23 cellular contexts compared by ENCODE assay signal in genomic region chr22:23065069-23065451, GRCh38. TPM values are rescaled to one million over a fixed set of nuclear protein-coding genes. Genes with fewer than 3 reads are reported as not detected.
DNase-seq lines count a peak whose midpoint lies in the region; ATAC-seq and TF ChIP-seq lines count a peak whose summit lies in the region.
"Had no signal": no experiment of that assay in that cellular context is flagged by ENCODE, and none has a peak within 500 bp of the region (broad histone marks: within the 10 kb centered on the region; RNA-seq: fewer than 3 reads in every experiment).

No MANE protein-coding gene starts in this region.

- peaks cover 20% of the 10 kb centered on the region for H3K27me3 Mint-ChIP-seq in activated naive CD8-positive, alpha-beta T cell treated with anti-CD3 and anti-CD28 coated beads, Interleukin-2, amount 10 ng/mL, durations not matched to agents 7 days and 5 days
- no peaks in the 10 kb centered on the region for H3K27me3 Mint-ChIP-seq in activated naive CD8-positive, alpha-beta T cell treated with anti-CD3 and anti-CD28 coated beads, Interleukin-2, amount 50 U/mL, for 24 hours
- peaks cover 26% of the 10 kb centered on the region for H3K27me3 Mint-ChIP-seq in endodermal cell (ENCODE audit: insufficient read depth)
- no peaks in the 10 kb centered on the region for H3K27me3 Mint-ChIP-seq in CD4-positive, alpha-beta memory T cell
- H3K27me3 Mint-ChIP-seq: IgD-negative memory B cell, T-cell had no signal

- H3K4me3 Mint-ChIP-seq in activated naive CD8-positive, alpha-beta T cell treated with anti-CD3 and anti-CD28 coated beads, Interleukin-2, amount 10 ng/mL, durations not matched to agents 7 days and 5 days = no peak overlapping the region
- H3K4me3 Mint-ChIP-seq in activated naive CD8-positive, alpha-beta T cell treated with anti-CD3 and anti-CD28 coated beads, Interleukin-2, amount 50 U/mL, for 24 hours = no peak overlapping the region
- no peak overlapping the region for H3K4me3 Mint-ChIP-seq in endodermal cell
- H3K4me3 Mint-ChIP-seq in CD4-positive, alpha-beta memory T cell = no peak overlapping the region
- H3K4me3 Mint-ChIP-seq: activated naive CD8-positive, alpha-beta T cell treated with anti-CD3 and anti-CD28 coated beads for 36 hours; CD14-positive monocyte; IgD-negative memory B cell; T-cell had no signal

- H3K4me1 Mint-ChIP-seq in activated naive CD8-positive, alpha-beta T cell treated with anti-CD3 and anti-CD28 coated beads, Interleukin-2, amount 10 ng/mL, durations not matched to agents 7 days and 5 days = peaks cover 2% of the 10 kb centered on the region
- peaks cover 7% of the 10 kb centered on the region for H3K4me1 Mint-ChIP-seq in activated naive CD8-positive, alpha-beta T cell treated with anti-CD3 and anti-CD28 coated beads, Interleukin-2, amount 50 U/mL, for 24 hours
- H3K4me1 Mint-ChIP-seq in endodermal cell = peaks cover 3% of the 10 kb centered on the region
- peaks cover 1 to 12% (median 6%) of the 10 kb centered on the region in 4 donors for H3K4me1 Mint-ChIP-seq in CD4-positive, alpha-beta memory T cell
- H3K4me1 Mint-ChIP-seq: activated naive CD8-positive, alpha-beta T cell treated with anti-CD3 and anti-CD28 coated beads for 36 hours had no signal

- H2AFZ ChIP-seq in OCI-LY7 (ENCODE audit: low read length) = no peak overlapping the region
- H2AFZ ChIP-seq: parathyroid adenoma had no signal

- peak; percentile 8 for DNase-seq in activated naive CD8-positive, alpha-beta T cell treated with anti-CD3 and anti-CD28 coated beads, Interleukin-2, amount 10 ng/mL, durations not matched to agents 7 days and 5 days
- no peak for DNase-seq in activated naive CD8-positive, alpha-beta T cell treated with anti-CD3 and anti-CD28 coated beads, Interleukin-2, amount 50 U/mL, for 24 hours
- DNase-seq in NCI-H69 (lab: John Stamatoyannopoulos, UW) (peak; percentile 91), endodermal cell (peak; percentile 22), OCI-LY7 (ENCODE audit: low spot score) (no peak)
- peak; percentile 12 for DNase-seq in stimulated activated CD8-positive, alpha-beta memory T cell treated with anti-CD3 and anti-CD28 coated beads, Interleukin-4, amount 100 ng/mL, for 48 hours
- no peak for DNase-seq in CD4-positive, alpha-beta memory T cell
- DNase-seq: activated CD4-positive, alpha-beta T cell treated with anti-CD3 and anti-CD28 coated beads for 4 hours; activated naive CD8-positive, alpha-beta T cell treated with anti-CD3 and anti-CD28 coated beads for 36 hours; brain microvascular endothelial cell; colonic mucosa; mesendoderm; naive B cell; NCI-H1694; NCI-H2171 treated with DMSO at 0.1 percent for 48 hours; SIG-M5 had no signal

- CTCF ChIA-PET in OCI-LY7 (lab: Charles Lee; ENCODE audit: unreplicated experiment) = interaction anchor here (0.5 kb wide), 1 partner anchor 89 kb away, joined by 3 read pairs; no protein-coding TSS in a partner anchor
- CTCF ChIA-PET in CD4-positive, alpha-beta memory T cell (lab: Charles Lee; ENCODE audit: partially characterized antibody) = no interaction called here

- H3K9ac ChIP-seq in endodermal cell (ENCODE audit: extremely low read depth, low read length, poor library complexity, severe bottlenecking) = no peak overlapping the region
- H3K9ac ChIP-seq: parathyroid adenoma had no signal

- no peaks in the 10 kb centered on the region for H3K36me3 Mint-ChIP-seq in activated naive CD8-positive, alpha-beta T cell treated with anti-CD3 and anti-CD28 coated beads, Interleukin-2, amount 10 ng/mL, durations not matched to agents 7 days and 5 days
- H3K36me3 Mint-ChIP-seq in activated naive CD8-positive, alpha-beta T cell treated with anti-CD3 and anti-CD28 coated beads, Interleukin-2, amount 50 U/mL, for 24 hours (ENCODE audit: low read depth) = no peaks in the 10 kb centered on the region
- H3K36me3 Mint-ChIP-seq in endodermal cell (ENCODE audit: low read depth) = no peaks in the 10 kb centered on the region
- no peaks in the 10 kb centered on the region for H3K36me3 Mint-ChIP-seq in CD4-positive, alpha-beta memory T cell
- H3K36me3 Mint-ChIP-seq: activated naive CD8-positive, alpha-beta T cell treated with anti-CD3 and anti-CD28 coated beads for 36 hours; CD14-positive monocyte; IgD-negative memory B cell; naive B cell; T-cell had no signal

- TF ChIP-seq CTCF in endodermal cell (conservative IDR thresholded peaks at IDR 0.05) (no peak), OCI-LY7 (conservative IDR thresholded peaks at IDR 0.05; ENCODE audit: low read length) (no peak)

- H3K36me3 ChIP-seq in endodermal cell (ENCODE audit: control insufficient read depth, insufficient read depth, low read length) (no peaks in the 10 kb centered on the region), OCI-LY7 (ENCODE audit: insufficient read depth, low read length) (no peaks in the 10 kb centered on the region)
- H3K36me3 ChIP-seq in CD4-positive, alpha-beta memory T cell (ENCODE audit: insufficient read depth, low read length) = no peaks in the 10 kb centered on the region
- H3K36me3 ChIP-seq: brain microvascular endothelial cell, colonic mucosa, sigmoid colon, uterus had no signal

- no peaks in the 10 kb centered on the region for H3K9me2 ChIP-seq in OCI-LY7 (ENCODE audit: insufficient read depth, low read length)

- no peaks in the 10 kb centered on the region for H3K9me3 Mint-ChIP-seq in activated naive CD8-positive, alpha-beta T cell treated with anti-CD3 and anti-CD28 coated beads, Interleukin-2, amount 10 ng/mL, durations not matched to agents 7 days and 5 days
- H3K9me3 Mint-ChIP-seq in activated naive CD8-positive, alpha-beta T cell treated with anti-CD3 and anti-CD28 coated beads, Interleukin-2, amount 50 U/mL, for 24 hours = no peaks in the 10 kb centered on the region
- no peaks in the 10 kb centered on the region for H3K9me3 Mint-ChIP-seq in endodermal cell
- H3K9me3 Mint-ChIP-seq in CD4-positive, alpha-beta memory T cell = no peaks in the 10 kb centered on the region
- H3K9me3 Mint-ChIP-seq: activated naive CD8-positive, alpha-beta T cell treated with anti-CD3 and anti-CD28 coated beads for 36 hours; CD14-positive monocyte; IgD-negative memory B cell; naive B cell; T-cell had no signal

- H3K27ac ChIP-seq in endodermal cell (ENCODE audit: low read depth, low read length) (no peak overlapping the region), OCI-LY7 (ENCODE audit: low read depth, low read length, poor library complexity, severe bottlenecking) (no peak overlapping the region)
- no peak overlapping the region for H3K27ac ChIP-seq in CD4-positive, alpha-beta memory T cell (ENCODE audit: low read depth, low read length)
- H3K27ac ChIP-seq: brain microvascular endothelial cell, colonic mucosa, parathyroid adenoma, sigmoid colon, uterus had no signal

- intact Hi-C loops in OCI-LY7 (cut with micrococcal nuclease; ENCODE audit: unreplicated experiment) = no loop called here
- intact Hi-C loops in CD4-positive, alpha-beta memory T cell (cut with micrococcal nuclease) = loop anchor here (5.0 kb wide), 1 partner anchor 72 kb away; no protein-coding TSS in a partner anchor

- ATAC-seq in activated naive CD8-positive, alpha-beta T cell treated with anti-CD3 and anti-CD28 coated beads, Interleukin-2, amount 10 ng/mL, durations not matched to agents 7 days and 5 days (ENCODE audit: low read depth) = no peak
- no peak for ATAC-seq in activated naive CD8-positive, alpha-beta T cell treated with anti-CD3 and anti-CD28 coated beads, Interleukin-2, amount 50 U/mL, for 24 hours
- no peak for ATAC-seq in GM18519 (IDR thresholded peaks at IDR 0.05; ENCODE audit: low FRiP score, unreplicated experiment)
- ATAC-seq: T-cell had no signal

- H3K27me3 ChIP-seq in endodermal cell (ENCODE audit: control insufficient read depth, insufficient read depth, low read length, poor library complexity, severe bottlenecking) = peaks cover 8% of the 10 kb centered on the region
- no peaks in the 10 kb centered on the region for H3K27me3 ChIP-seq in CD4-positive, alpha-beta memory T cell (ENCODE audit: insufficient read depth, low read length)
- H3K27me3 ChIP-seq: colonic mucosa, sigmoid colon, uterus had no signal

- H3K27ac Mint-ChIP-seq in activated naive CD8-positive, alpha-beta T cell treated with anti-CD3 and anti-CD28 coated beads, Interleukin-2, amount 10 ng/mL, durations not matched to agents 7 days and 5 days = no peak overlapping the region
- no peak overlapping the region for H3K27ac Mint-ChIP-seq in activated naive CD8-positive, alpha-beta T cell treated with anti-CD3 and anti-CD28 coated beads, Interleukin-2, amount 50 U/mL, for 24 hours
- no peak overlapping the region for H3K27ac Mint-ChIP-seq in endodermal cell
- peak overlapping the region in 1 of 7 donors; percentile 76 for H3K27ac Mint-ChIP-seq in CD4-positive, alpha-beta memory T cell
- H3K27ac Mint-ChIP-seq: activated naive CD8-positive, alpha-beta T cell treated with anti-CD3 and anti-CD28 coated beads for 36 hours; CD14-positive monocyte; naive B cell; T-cell had no signal

- POLR2A ChIA-PET in activated naive CD8-positive, alpha-beta T cell treated with anti-CD3 and anti-CD28 coated beads, Interleukin-2, amount 10 ng/mL, durations not matched to agents 7 days and 5 days (lab: Charles Lee) = no interaction called here
- POLR2A ChIA-PET in OCI-LY7 (lab: Charles Lee) = interaction anchor here (0.6 to 1.2 kb wide), 2 partner anchors 11 to 1412 kb away, joined by 3 to 4 read pairs; no protein-coding TSS in a partner anchor
- POLR2A ChIA-PET in CD4-positive, alpha-beta memory T cell (lab: Charles Lee; ENCODE audit: partially characterized antibody) = no interaction called here

- no peaks in the 10 kb centered on the region for H3K4me1 ChIP-seq in endodermal cell (ENCODE audit: control insufficient read depth, insufficient read depth, low read length)
- peaks cover 66% of the 10 kb centered on the region for H3K4me1 ChIP-seq in OCI-LY7 (ENCODE audit: insufficient read depth, low read length, poor library complexity, severe bottlenecking)
- H3K4me1 ChIP-seq in CD4-positive, alpha-beta memory T cell (ENCODE audit: insufficient read depth, low read length) = peaks cover 3% of the 10 kb centered on the region
- H3K4me1 ChIP-seq: colonic mucosa, parathyroid adenoma had no signal

- WGBS in endodermal cell (ENCODE audit: insufficient coverage in 1 of 2, insufficient read length in 1 of 2), 2 experiments = 93% methylated on average over 3 of the region's 3 CpGs; no CpG with 5 or more reads in 1 of the 2 experiments

- no peaks in the 10 kb centered on the region for H3K79me2 ChIP-seq in OCI-LY7 (ENCODE audit: insufficient read depth, low read depth, low read length)
- H3K79me2 ChIP-seq: parathyroid adenoma had no signal

- BruUV-seq in OCI-LY7 (replicated peaks; lab: Mats Ljungman, UMichigan) = no TSS peak

- H3K4me2 ChIP-seq in OCI-LY7 (ENCODE audit: low read length) = no peak overlapping the region

- H3K9me3 ChIP-seq in endodermal cell (ENCODE audit: control insufficient read depth, low read length) (no peaks in the 10 kb centered on the region), OCI-LY7 (ENCODE audit: low read length) (no peaks in the 10 kb centered on the region)
- no peaks in the 10 kb centered on the region for H3K9me3 ChIP-seq in CD4-positive, alpha-beta memory T cell (ENCODE audit: control insufficient read depth in 1 of 2, low read length in 2 of 2)
- H3K9me3 ChIP-seq: colonic mucosa, sigmoid colon, uterus had no signal

- H3K4me3 ChIP-seq in endodermal cell (ENCODE audit: low read length) = no peak overlapping the region
- no peak overlapping the region for H3K4me3 ChIP-seq in OCI-LY7 (ENCODE audit: low read depth, low read length, poor library complexity, severe bottlenecking)
- H3K4me3 ChIP-seq in CD4-positive, alpha-beta memory T cell (ENCODE audit: low read length in 2 of 2) = no peak overlapping the region
- H3K4me3 ChIP-seq: colonic mucosa, sigmoid colon, uterus had no signal

- no peaks in the 10 kb centered on the region for H4K20me1 ChIP-seq in OCI-LY7 (ENCODE audit: insufficient read depth, low read length)

RNA-seq across cellular contexts. Expression of gene GNAZ, which starts 5.3 kb away (rescaled TPM):
- under 1 TPM; 0.20 to 0.22 TPM for total RNA-seq in activated naive CD8-positive, alpha-beta T cell treated with anti-CD3 and anti-CD28 coated beads, Interleukin-2, amount 10 ng/mL, durations not matched to agents 7 days and 5 days
- total RNA-seq in endodermal cell (10 to 100 TPM; 16.7 to 17.9 TPM), OCI-LY7 (2022) (38.5 and 42.8 TPM in 2 replicates)
- 26.0 TPM for polyA plus RNA-seq in endodermal cell (2013, experiment 1 of 2)
- polyA plus RNA-seq in endodermal cell (2013, experiment 2 of 2) = 28.0 TPM
- 36.8 and 46.4 TPM in 2 replicates for total RNA-seq in OCI-LY7 (2014; rRNA removed; shearing (Covaris generic))
- under 1 TPM; 0.36 to 0.76 TPM for total RNA-seq in CD4-positive, alpha-beta memory T cell
- polyA plus RNA-seq in CD4-positive, alpha-beta memory T cell = under 1 TPM in 1 of 2 donors, not detected in 1; 0.05 TPM

Comparison
In these comparisons a context has a peak if more than half of its experiments do, and no peak if none do; other contexts are left out.
1. DNase-seq: peak in activated naive CD8-positive, alpha-beta T cell treated with anti-CD3 and anti-CD28 coated beads, Interleukin-2, amount 10 ng/mL, durations not matched to agents 7 days and 5 days (single experiment), NCI-H69 (single experiment), endodermal cell (single experiment) and stimulated activated CD8-positive, alpha-beta memory T cell treated with anti-CD3 and anti-CD28 coated beads, Interleukin-4, amount 100 ng/mL, for 48 hours (single experiment); none in activated naive CD8-positive, alpha-beta T cell treated with anti-CD3 and anti-CD28 coated beads, Interleukin-2, amount 50 U/mL, for 24 hours (single experiment), OCI-LY7 (single experiment) and CD4-positive, alpha-beta memory T cell (0 of 5).
2. RNA of gene GNAZ, which starts 5.3 kb away (total RNA-seq): 36.8 to 46.4 TPM in OCI-LY7 and 16.7 to 17.9 TPM in endodermal cell; 0.36 to 0.76 TPM in CD4-positive, alpha-beta memory T cell and 0.20 to 0.22 TPM in activated naive CD8-positive, alpha-beta T cell treated with anti-CD3 and anti-CD28 coated beads, Interleukin-2, amount 10 ng/mL, durations not matched to agents 7 days and 5 days; every median in the first group is over 10 times any median in the second.